Comparison of ENCODE assay signal across 9 cellular contexts in the genomic region with DNA sequence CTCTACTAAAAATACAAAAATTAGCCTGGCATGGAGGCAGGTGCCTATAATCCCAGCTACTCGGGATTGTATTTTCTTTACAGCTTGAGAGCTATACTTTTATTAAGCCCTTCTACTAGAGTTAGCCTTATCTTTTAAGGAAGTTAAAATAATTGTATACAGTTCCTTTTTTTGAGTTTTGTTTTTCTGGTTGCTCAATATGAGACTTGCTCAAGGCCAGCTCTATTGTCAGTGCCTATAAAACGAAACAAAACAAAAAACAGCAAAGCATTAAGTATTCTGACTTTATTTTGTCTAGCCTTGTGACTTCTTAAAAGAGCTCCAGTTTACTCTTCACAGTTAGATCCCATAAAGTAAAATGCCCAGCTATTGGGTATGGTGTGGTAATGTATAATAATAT. TPM values are rescaled to one million over a fixed set of nuclear protein-coding genes. Genes with fewer than 3 reads are reported as not detected.
DNase-seq lines count a peak whose midpoint lies in the region; ATAC-seq, FAIRE-seq and TF ChIP-seq lines count a peak whose summit lies in the region.
"Had no signal": no experiment of that assay in that cellular context is flagged by ENCODE, and none has a peak within 500 bp of the region (broad histone marks: within the 10 kb centered on the region; RNA-seq: fewer than 3 reads in every experiment).

No MANE protein-coding gene starts in this region.

- H2AFZ ChIP-seq in mesenchymal stem cell (ENCODE audit: low read depth, low read length): no peak overlapping the region

- H2BK120ac ChIP-seq in mesenchymal stem cell (ENCODE audit: low read depth, low read length): no peak overlapping the region

- H3K4me3 Mint-ChIP-seq in CD8-positive, alpha-beta T cell: no peak overlapping the region

- no peak overlapping the region for H3K14ac ChIP-seq in mesenchymal stem cell (ENCODE audit: low read length in 2 of 2)

- H2BK5ac ChIP-seq in mesenchymal stem cell (ENCODE audit: low read depth, low read length, poor library complexity, severe bottlenecking): no peak overlapping the region

- peaks cover 51% of the 10 kb centered on the region for H3K4me1 Mint-ChIP-seq in CD8-positive, alpha-beta T cell (ENCODE audit: low read depth)

- H3K4me2 ChIP-seq in mesenchymal stem cell (ENCODE audit: low read length, poor library complexity, severe bottlenecking): no peak overlapping the region

- WGBS in mesenchymal stem cell: no CpG with 5 or more reads among the region's 2 CpGs

- peaks cover 22% of the 10 kb centered on the region for H3K36me3 Mint-ChIP-seq in CD8-positive, alpha-beta T cell

- TF ChIP-seq CTCF in CD8-positive, alpha-beta T cell (IDR thresholded peaks at IDR 0.05): no peak

- H3K4me1 ChIP-seq in mesenchymal stem cell (ENCODE audit: control insufficient read depth, insufficient read depth, low read depth, low read length): no peaks in the 10 kb centered on the region
- H3K4me1 ChIP-seq in CD8-positive, alpha-beta T cell (ENCODE audit: insufficient read depth, low read length): peaks cover 2% of the 10 kb centered on the region

- DNase-seq in NOMO-1 treated with DMSO at 0.1 percent for 48 hours (lab: John Stamatoyannopoulos, UW; ENCODE audit: unreplicated experiment) (peak; percentile 93), mesenchymal stem cell (peak; percentile 25), HTR-8/SVneo (ENCODE audit: insufficient read length, low spot score) (no peak), NCI-H1436 (lab: John Stamatoyannopoulos, UW) (no peak), NCI-H128 (lab: John Stamatoyannopoulos, UW; ENCODE audit: unreplicated experiment) (no peak)
- DNase-seq in CD8-positive, alpha-beta T cell: no peak
- DNase-seq: stimulated activated CD4-positive, alpha-beta T cell treated with anti-CD3 and anti-CD28 coated beads, Interleukin-4, amount 100 ng/mL, for 24 hours had no signal

- no peak overlapping the region for H3K27ac Mint-ChIP-seq in CD8-positive, alpha-beta T cell

- intact Hi-C loops in CD8-positive, alpha-beta T cell (cut with DNase I, micrococcal nuclease): loop anchor here in 1 of 2 experiments (1.0 kb wide), 1 partner anchor 9 kb away; no protein-coding TSS in a partner anchor

- CTCF ChIA-PET in CD8-positive, alpha-beta T cell (lab: Charles Lee): interaction anchor here (1.4 kb wide), 1 partner anchor 46 kb away, joined by 3 read pairs; no protein-coding TSS in a partner anchor

- H4K8ac ChIP-seq in mesenchymal stem cell (ENCODE audit: low read length): no peak overlapping the region

- no peak for FAIRE-seq in HTR-8/SVneo (lab: Jason Lieb, UNC)

- no peaks in the 10 kb centered on the region for H3K9me3 Mint-ChIP-seq in CD8-positive, alpha-beta T cell

- H3K36me3 ChIP-seq in mesenchymal stem cell (ENCODE audit: control insufficient read depth in 1 of 2, insufficient read depth in 2 of 2, low read depth in 1 of 2, low read length in 2 of 2): no peaks in the 10 kb centered on the region
- no peaks in the 10 kb centered on the region for H3K36me3 ChIP-seq in CD8-positive, alpha-beta T cell (ENCODE audit: insufficient read depth, low read length)

- POLR2A ChIA-PET in CD8-positive, alpha-beta T cell (lab: Charles Lee): interaction anchor here (1.1 kb wide), 1 partner anchor 17 kb away, joined by 5 read pairs; a partner anchor contains a TSS

- no peaks in the 10 kb centered on the region for H3K27me3 ChIP-seq in mesenchymal stem cell (ENCODE audit: control insufficient read depth in 1 of 2, insufficient read depth in 1 of 2, low read length in 2 of 2)
- no peaks in the 10 kb centered on the region for H3K27me3 ChIP-seq in CD8-positive, alpha-beta T cell (ENCODE audit: insufficient read depth, low read length)

- no peak overlapping the region for H3K9ac ChIP-seq in mesenchymal stem cell (ENCODE audit: low read length)

- peaks cover 3% of the 10 kb centered on the region for H3K79me1 ChIP-seq in mesenchymal stem cell (replicated peaks; ENCODE audit: low read length, poor library complexity, severe bottlenecking)

- H3K18ac ChIP-seq in mesenchymal stem cell (ENCODE audit: low read depth in 1 of 2, low read length in 2 of 2): no peak overlapping the region

- H3K4ac ChIP-seq in mesenchymal stem cell (ENCODE audit: low read depth in 1 of 2, low read length in 2 of 2): no peak overlapping the region

- no peak overlapping the region for H2BK15ac ChIP-seq in mesenchymal stem cell (ENCODE audit: low read depth, poor library complexity, severe bottlenecking)

- ATAC-seq in GM18519 (IDR thresholded peaks at IDR 0.05; ENCODE audit: low FRiP score, unreplicated experiment): peak; percentile 87
- ATAC-seq in HG02763 (IDR thresholded peaks at IDR 0.05; ENCODE audit: unreplicated experiment): peak; percentile 70
- ATAC-seq in CD8-positive, alpha-beta T cell: no peak

- H2BK12ac ChIP-seq in mesenchymal stem cell (ENCODE audit: low read length in 2 of 2): no peak overlapping the region

- no peak overlapping the region for H3K27ac ChIP-seq in mesenchymal stem cell (ENCODE audit: low read length, poor library complexity, severe bottlenecking)
- no peak overlapping the region for H3K27ac ChIP-seq in CD8-positive, alpha-beta T cell (ENCODE audit: low read depth, low read length)

- no peak overlapping the region for H3K4me3 ChIP-seq in mesenchymal stem cell (ENCODE audit: insufficient read depth in 1 of 2, low read depth in 1 of 2, low read length in 2 of 2)
- no peak overlapping the region for H3K4me3 ChIP-seq in CD8-positive, alpha-beta T cell (ENCODE audit: low read depth, low read length)

- H4K91ac ChIP-seq in mesenchymal stem cell (ENCODE audit: low read length): no peak overlapping the region

- no peak overlapping the region for H3K23ac ChIP-seq in mesenchymal stem cell (ENCODE audit: low read length in 2 of 2)

- no peaks in the 10 kb centered on the region for H3K27me3 Mint-ChIP-seq in CD8-positive, alpha-beta T cell (ENCODE audit: low read depth)

- H2AK5ac ChIP-seq in mesenchymal stem cell (ENCODE audit: low read length, severe bottlenecking): no peak overlapping the region

- no peaks in the 10 kb centered on the region for H3K9me3 ChIP-seq in mesenchymal stem cell (ENCODE audit: control insufficient read depth, low read length)
- H3K9me3 ChIP-seq in CD8-positive, alpha-beta T cell (ENCODE audit: low read length): no peaks in the 10 kb centered on the region

RNA-seq across cellular contexts. Expression of a gene that starts 17.2 kb away (rescaled TPM):
- 22.5 TPM for polyA plus RNA-seq in mesenchymal stem cell (2013, experiment 1 of 2)
- polyA plus RNA-seq in mesenchymal stem cell (2013, experiment 2 of 2): 22.7 TPM
- 10 to 100 TPM; 42.3 to 43.7 TPM for total RNA-seq in CD8-positive, alpha-beta T cell

Comparison
In these comparisons a context has a peak if more than half of its experiments do, and no peak if none do; other contexts are left out.
1. DNase-seq: peak in NOMO-1 treated with DMSO at 0.1 percent for 48 hours (single experiment) and mesenchymal stem cell (single experiment); none in HTR-8/SVneo (single experiment), NCI-H1436 (single experiment), NCI-H128 (single experiment) and CD8-positive, alpha-beta T cell (0 of 7).